1 cellular context compared by ENCODE assay signal in the genomic region with DNA sequence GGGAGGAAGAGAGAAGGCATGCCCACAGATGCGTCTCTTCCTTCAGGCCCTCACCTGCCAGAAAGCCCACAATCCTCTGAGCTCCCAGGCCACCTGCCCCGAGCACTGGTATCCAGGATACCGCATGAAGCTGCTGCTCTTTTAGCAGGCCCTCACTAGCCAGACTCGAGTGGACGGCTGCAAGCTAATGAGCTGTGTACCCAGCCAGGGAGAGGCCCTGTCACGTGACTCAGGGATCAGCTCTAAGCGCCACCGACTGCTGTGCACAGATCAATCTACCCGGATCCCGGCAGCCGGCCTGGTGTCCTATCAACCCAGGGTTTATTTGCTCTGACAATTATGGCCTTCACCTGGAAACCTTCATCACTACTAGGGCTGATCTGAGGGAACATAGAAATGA.
TF ChIP-seq lines count a peak whose summit lies in the region.

No MANE protein-coding gene starts in this region.

TF ChIP-seq in HepG2, 621 proteins besides CTCF, POLR2A, EP300 and RAD21:
- TF ChIP-seq, protein P1, sequence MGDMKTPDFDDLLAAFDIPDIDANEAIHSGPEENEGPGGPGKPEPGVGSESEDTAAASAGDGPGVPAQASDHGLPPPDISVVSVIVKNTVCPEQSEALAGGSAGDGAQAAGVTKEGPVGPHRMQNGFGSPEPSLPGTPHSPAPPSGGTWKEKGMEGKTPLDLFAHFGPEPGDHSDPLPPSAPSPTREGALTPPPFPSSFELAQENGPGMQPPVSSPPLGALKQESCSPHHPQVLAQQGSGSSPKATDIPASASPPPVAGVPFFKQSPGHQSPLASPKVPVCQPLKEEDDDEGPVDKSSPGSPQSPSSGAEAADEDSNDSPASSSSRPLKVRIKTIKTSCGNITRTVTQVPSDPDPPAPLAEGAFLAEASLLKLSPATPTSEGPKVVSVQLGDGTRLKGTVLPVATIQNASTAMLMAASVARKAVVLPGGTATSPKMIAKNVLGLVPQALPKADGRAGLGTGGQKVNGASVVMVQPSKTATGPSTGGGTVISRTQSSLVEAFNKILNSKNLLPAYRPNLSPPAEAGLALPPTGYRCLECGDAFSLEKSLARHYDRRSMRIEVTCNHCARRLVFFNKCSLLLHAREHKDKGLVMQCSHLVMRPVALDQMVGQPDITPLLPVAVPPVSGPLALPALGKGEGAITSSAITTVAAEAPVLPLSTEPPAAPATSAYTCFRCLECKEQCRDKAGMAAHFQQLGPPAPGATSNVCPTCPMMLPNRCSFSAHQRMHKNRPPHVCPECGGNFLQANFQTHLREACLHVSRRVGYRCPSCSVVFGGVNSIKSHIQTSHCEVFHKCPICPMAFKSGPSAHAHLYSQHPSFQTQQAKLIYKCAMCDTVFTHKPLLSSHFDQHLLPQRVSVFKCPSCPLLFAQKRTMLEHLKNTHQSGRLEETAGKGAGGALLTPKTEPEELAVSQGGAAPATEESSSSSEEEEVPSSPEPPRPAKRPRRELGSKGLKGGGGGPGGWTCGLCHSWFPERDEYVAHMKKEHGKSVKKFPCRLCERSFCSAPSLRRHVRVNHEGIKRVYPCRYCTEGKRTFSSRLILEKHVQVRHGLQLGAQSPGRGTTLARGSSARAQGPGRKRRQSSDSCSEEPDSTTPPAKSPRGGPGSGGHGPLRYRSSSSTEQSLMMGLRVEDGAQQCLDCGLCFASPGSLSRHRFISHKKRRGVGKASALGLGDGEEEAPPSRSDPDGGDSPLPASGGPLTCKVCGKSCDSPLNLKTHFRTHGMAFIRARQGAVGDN (CRISPR knock-in tag; IDR thresholded peaks at IDR 0.05) = peak; percentile 33; the same call in 1 of the 2 replicates
- TF ChIP-seq ZNF850 (CRISPR knock-in tag; conservative IDR thresholded peaks at IDR 0.05) (no peak), RAD51 (IDR thresholded peaks at IDR 0.05; ENCODE audit: borderline replicate concordance) (peak; percentile 28; the same call in 1 of the 2 replicates)
